In the genomic region with DNA sequence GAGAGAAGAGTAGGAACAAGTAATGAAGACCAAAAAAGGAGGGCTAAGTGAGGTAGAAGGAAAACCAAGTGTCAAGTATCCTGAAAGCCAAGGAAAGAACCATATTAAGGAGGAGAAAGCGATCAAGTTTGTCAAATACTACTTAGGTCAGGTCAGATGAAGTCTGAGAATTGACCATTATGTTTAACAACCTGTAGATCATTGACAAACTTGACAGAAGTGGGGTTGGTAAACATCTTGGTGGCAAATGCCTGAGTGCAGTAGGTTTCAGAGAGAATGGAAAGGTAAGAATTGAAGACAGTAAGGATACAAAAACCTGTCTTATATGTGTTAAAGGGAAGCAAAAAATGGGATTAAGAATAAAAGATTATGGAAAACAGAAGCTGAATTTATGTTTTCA, we compare ENCODE assay signal across 36 cellular contexts. TPM values are rescaled to one million over a fixed set of nuclear protein-coding genes. Genes with fewer than 3 reads are reported as not detected.
"Had no signal": no experiment of that assay in that cellular context is flagged by ENCODE, and none has a peak within 500 bp of the region (broad histone marks: within the 10 kb centered on the region; RNA-seq: fewer than 3 reads in every experiment).

No MANE protein-coding gene starts in this region.

- DNase-seq: activated B cell treated with CpG ODN at 0.5 μM for 24 hours; activated CD4-positive, alpha-beta memory T cell treated with anti-CD3 and anti-CD28 coated beads for 36 hours; activated CD4-positive, alpha-beta T cell treated with anti-CD3 and anti-CD28 coated beads for 4 hours; activated CD4-positive, alpha-beta T cell treated with anti-CD3 and anti-CD28 coated beads, Interleukin-2, amount 10 ng/mL, durations not matched to agents 24 days and 14 days; activated CD4-positive, alpha-beta T cell treated with anti-CD3 and anti-CD28 coated beads, Interleukin-2, amount 50 U/mL, for 1 hour; activated CD4-positive, alpha-beta T cell treated with anti-CD3 and anti-CD28 coated beads, Interleukin-2, amount 50 U/mL, for 4 hours; activated CD4-positive, CD25-positive, alpha-beta regulatory T cell treated with anti-CD3 and anti-CD28 coated beads, Interleukin-2, amount 50 U/mL, for 72 hours; activated CD8-positive, alpha-beta memory T cell treated with anti-CD3 and anti-CD28 coated beads, Interleukin-2, amount 50 U/mL, for 4 hours; activated CD8-positive, alpha-beta T cell treated with anti-CD3 and anti-CD28 coated beads for 36 hours; activated effector memory CD4-positive, alpha-beta T cell treated with anti-CD3 and anti-CD28 coated beads, Interleukin-2, amount 50 U/mL, for 16 hours; activated gamma-delta T cell treated with Interleukin-2 at 50 U/mL for 16 hours; activated naive CD4-positive, alpha-beta T cell; activated naive CD4-positive, alpha-beta T cell treated with anti-CD3 and anti-CD28 coated beads for 36 hours; activated naive CD4-positive, alpha-beta T cell treated with anti-CD3 and anti-CD28 coated beads, Interleukin-2, amount 50 U/mL, for 16 hours; activated naive CD8-positive, alpha-beta T cell treated with anti-CD3 and anti-CD28 coated beads for 36 hours; activated T-cell treated with anti-CD3 and anti-CD28 coated beads for 4 hours; activated T-cell treated with anti-CD3 and anti-CD28 coated beads, Interleukin-2, amount 50 U/mL, for 1 hour; activated T-cell treated with anti-CD3 and anti-CD28 coated beads, Interleukin-2, amount 50 U/mL, for 4 hours; activated T-cell treated with anti-CD3 and anti-CD28 coated beads, Interleukin-2, amount 50 U/mL, for 72 hours; amygdala; aorta; body of pancreas; brain microvascular endothelial cell; central memory CD4-positive, alpha-beta T cell; T-helper 1 cell; T-helper 2 cell; T-helper 9 cell had no signal

- H3K4me3 ChIP-seq: body of pancreas, breast epithelium had no signal

- ATAC-seq: activated CD8-positive, alpha-beta T cell treated with anti-CD3 and anti-CD28 coated beads for 36 hours; activated naive CD4-positive, alpha-beta T cell treated with anti-CD3 and anti-CD28 coated beads, Interleukin-2, amount 50 U/mL, for 72 hours; activated T-cell treated with anti-CD3 and anti-CD28 coated beads, Interleukin-2, amount 50 U/mL, for 4 hours; activated T-cell treated with anti-CD3 and anti-CD28 coated beads, Interleukin-2, amount 50 U/mL, for 72 hours; activated T-helper 17 cell treated with anti-CD3 and anti-CD28 coated beads, Interleukin-2, amount 50 U/mL, for 72 hours; body of pancreas had no signal

- H3K36me3 ChIP-seq: brain microvascular endothelial cell, breast epithelium had no signal

- H3K4me1 ChIP-seq: body of pancreas, breast epithelium had no signal

- H3K27ac ChIP-seq: body of pancreas, brain microvascular endothelial cell, breast epithelium, VCaP had no signal

- H3K27me3 ChIP-seq: body of pancreas, brain microvascular endothelial cell, breast epithelium had no signal

- H3K9me3 ChIP-seq: body of pancreas, breast epithelium had no signal

RNA-seq across cellular contexts. Expression of a gene that starts 3.7 kb away (rescaled TPM):
- total RNA-seq: activated B cell treated with CpG ODN at 0.5 μM for 24 hours; activated CD4-positive, alpha-beta memory T cell treated with anti-CD3 and anti-CD28 coated beads for 36 hours; activated CD4-positive, alpha-beta T cell treated with anti-CD3 and anti-CD28 coated beads, Interleukin-2, amount 10 ng/mL, durations not matched to agents 24 days and 14 days; activated CD8-positive, alpha-beta memory T cell treated with anti-CD3 and anti-CD28 coated beads for 36 hours; activated CD8-positive, alpha-beta T cell treated with anti-CD3 and anti-CD28 coated beads for 36 hours; activated naive CD4-positive, alpha-beta T cell treated with anti-CD3 and anti-CD28 coated beads for 36 hours; activated naive CD8-positive, alpha-beta T cell treated with anti-CD3 and anti-CD28 coated beads for 36 hours; activated T-cell treated with anti-CD3 and anti-CD28 coated beads, Interleukin-2, amount 50 U/mL, for 4 hours; activated T-cell treated with anti-CD3 and anti-CD28 coated beads, Interleukin-2, amount 50 U/mL, for 72 hours; activated T-helper 1 cell treated with anti-CD3 and anti-CD28 coated beads, Interleukin-12 subunit alpha, Interleukin-12 subunit beta, Interleukin-2, Interleukin-4 antibody, amounts not matched to agents 30 ng/mL and 10 ng/mL and 1 ng/mL, durations not matched to agents 14 hours and 24 hours and 36 hours; activated T-helper 17 cell treated with anti-CD3 and anti-CD28 coated beads, Interleukin-2, amount 50 U/mL, for 72 hours; aorta; astrocyte; body of pancreas; breast epithelium; cardiac septum; cerebellum had no signal

RNA-seq across cellular contexts. Expression of a gene that starts 59.4 kb away (rescaled TPM):
- total RNA-seq: astrocyte, body of pancreas, cerebellum had no signal
